Comparison of ENCODE assay signal across 11 cellular contexts in the genomic region with DNA sequence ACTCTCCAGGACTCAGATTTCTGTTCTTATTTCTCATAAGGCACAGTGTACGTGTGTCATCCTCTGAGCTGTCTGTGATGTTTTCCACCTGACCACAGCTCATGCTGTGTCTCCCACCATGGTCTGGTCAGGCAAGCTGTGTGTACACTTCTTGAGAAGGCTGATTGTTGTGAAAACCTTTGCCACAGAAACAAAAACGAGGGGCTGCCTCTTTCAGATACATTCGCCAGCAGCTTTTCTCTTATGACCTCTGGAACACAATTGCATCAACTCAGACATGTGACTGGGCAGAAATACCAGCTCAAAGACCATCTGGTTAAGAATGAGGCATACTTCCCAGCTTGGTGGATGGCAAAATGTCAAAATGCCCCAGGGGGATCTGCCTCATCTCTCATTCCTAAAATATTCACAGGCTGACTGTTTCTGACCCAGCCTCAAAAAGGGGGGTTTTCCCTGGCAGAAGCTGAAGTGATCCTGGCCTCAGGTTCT. TPM values are rescaled to one million over a fixed set of nuclear protein-coding genes. Genes with fewer than 3 reads are reported as not detected.
DNase-seq lines count a peak whose midpoint lies in the region; ATAC-seq and TF ChIP-seq lines count a peak whose summit lies in the region.
"Had no signal": no experiment of that assay in that cellular context is flagged by ENCODE, and none has a peak within 500 bp of the region (broad histone marks: within the 10 kb centered on the region; RNA-seq: fewer than 3 reads in every experiment).

No MANE protein-coding gene starts in this region.

- POLR2A ChIA-PET in AG04450 (lab: Yijun Ruan, JAX): interaction anchor here (0.8 to 1.5 kb wide), 12 partner anchors 16 to 570 kb away, joined by 3 to 23 read pairs (median 4); partner anchors contain the start of gene PGRMC2

- DNase-seq in AG04450 (ENCODE audit: low read depth, low spot score) (peak; percentile 98), astrocyte of the cerebellum (ENCODE audit: low read depth) (peak; percentile 99), left lung (no peak), NK-92 (lab: John Stamatoyannopoulos, UW; ENCODE audit: unreplicated experiment) (no peak)
- DNase-seq: activated CD8-positive, alpha-beta memory T cell treated with anti-CD3 and anti-CD28 coated beads, Interleukin-2, amount 50 U/mL, for 4 hours; CD4-positive, alpha-beta memory T cell had no signal

- H3K27me3 ChIP-seq in AG04450 (ENCODE audit: control insufficient read depth, insufficient read depth, low read length) (no peaks in the 10 kb centered on the region), left lung (no peaks in the 10 kb centered on the region)

- H3K27ac ChIP-seq in AG04450 (ENCODE audit: low read depth, low read length) (peak overlapping the region; percentile 95), left lung (no peak overlapping the region)
- H3K27ac ChIP-seq: parathyroid adenoma had no signal

- CTCF ChIA-PET in AG04450 (lab: Charles Lee): interaction anchor here (0.6 to 1.5 kb wide), 2 partner anchors 11 to 508 kb away, joined by 4 to 6 read pairs; no protein-coding TSS in a partner anchor

- no peaks in the 10 kb centered on the region for H3K4me1 ChIP-seq in left lung
- H3K4me1 ChIP-seq: parathyroid adenoma had no signal

- intact Hi-C loops in left lung (cut with DNase I): no loop called here

- no peak overlapping the region for H3K4me3 ChIP-seq in AG04450 (ENCODE audit: low read depth, low read length)
- no peak overlapping the region for H3K4me3 ChIP-seq in astrocyte of the cerebellum (ENCODE audit: low read depth, low read length)
- H3K4me3 ChIP-seq in left lung: no peak overlapping the region

- no peak for TF ChIP-seq CTCF in AG04450 (IDR thresholded peaks at IDR 0.05; ENCODE audit: low read depth, low read length)
- no peak for TF ChIP-seq CTCF in astrocyte of the cerebellum (IDR thresholded peaks at IDR 0.05; ENCODE audit: low read depth, low read length, missing control alignments)
- TF ChIP-seq CTCF in left lung (IDR thresholded peaks at IDR 0.05): no peak

- H3K9me3 ChIP-seq in AG04450 (ENCODE audit: control insufficient read depth, insufficient read depth, low read length) (peaks cover 4% of the 10 kb centered on the region; the same call in 1 of the 2 replicates), left lung (peaks cover 0 to 4% of the 10 kb centered on the region in 2 donors)

- in situ Hi-C loops in astrocyte of the cerebellum (cut with HindIII; ENCODE audit: low sequenced_read_pairs): no loop called here

- H3K36me3 ChIP-seq in left lung: no peaks in the 10 kb centered on the region

- ATAC-seq in HG03280 (IDR thresholded peaks at IDR 0.05; ENCODE audit: unreplicated experiment): peak; percentile 56
- ATAC-seq in left lung: peak; percentile 37
- ATAC-seq in HG03108 (IDR thresholded peaks at IDR 0.05; ENCODE audit: unreplicated experiment): no peak
- no peak for ATAC-seq in GM19395 (IDR thresholded peaks at IDR 0.05; ENCODE audit: unreplicated experiment)
- no peak for ATAC-seq in GM19328 (IDR thresholded peaks at IDR 0.05; ENCODE audit: unreplicated experiment)

RNA-seq across cellular contexts. Expression of gene PGRMC2, which starts 46.1 kb away (rescaled TPM):
- 43.5 and 50.9 TPM in 2 replicates for polyA plus RNA-seq in AG04450 (2011; rRNA removed)
- 8.3 and 14.9 TPM in 2 replicates for polyA minus RNA-seq in AG04450 (2011; rRNA and poly(A)+ RNA removed)
- 10 to 100 TPM; 59.7 to 77.3 TPM for total RNA-seq in left lung

Comparison
In these comparisons a context has a peak if more than half of its experiments do, and no peak if none do; other contexts are left out.
1. DNase-seq: peak in AG04450 (single experiment) and astrocyte of the cerebellum (single experiment); none in left lung (0 of 2) and NK-92 (single experiment).
2. ATAC-seq: peak in HG03280 (single experiment) and left lung (single experiment); none in HG03108 (single experiment), GM19395 (single experiment) and GM19328 (single experiment).